In the genomic region with DNA sequence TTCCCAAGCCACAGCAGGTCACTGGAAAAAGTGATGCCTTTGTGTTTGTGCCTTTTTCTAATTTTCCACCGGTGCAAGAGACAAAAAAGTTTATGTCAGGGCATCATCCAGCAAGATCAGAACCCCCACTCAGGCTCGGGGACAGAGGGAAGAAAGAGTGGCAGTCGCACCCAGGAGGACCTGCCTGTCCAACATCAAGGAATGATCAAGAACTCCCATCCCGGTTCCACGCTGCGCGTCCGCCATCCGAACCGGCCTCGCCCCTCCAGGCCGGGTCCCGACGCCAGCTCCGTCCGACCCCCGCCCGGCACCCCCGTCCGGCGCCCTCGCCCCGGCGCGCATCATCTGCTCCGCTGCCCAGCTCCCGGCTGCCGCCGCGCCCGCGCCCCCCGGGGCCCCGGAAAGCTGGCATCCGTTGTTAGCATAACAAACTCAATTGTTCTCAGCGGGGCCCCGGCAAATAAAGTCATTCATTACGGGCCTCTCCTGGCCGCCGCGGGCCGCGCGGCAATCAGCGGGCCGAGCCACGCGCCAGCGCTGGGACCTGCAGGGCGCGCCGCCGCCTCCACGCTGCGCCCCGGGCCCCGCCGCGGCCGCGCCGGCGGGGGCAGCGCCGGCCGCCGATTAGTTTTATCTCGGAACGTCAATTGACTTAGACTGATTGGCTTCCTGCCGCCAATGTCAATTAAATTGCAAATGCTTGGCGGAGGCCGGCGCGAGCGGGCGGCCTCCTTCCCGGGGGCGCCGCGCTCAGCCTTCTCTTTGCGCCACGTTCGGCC, we compare ENCODE assay signal across 11 cellular contexts. TPM values are rescaled to one million over a fixed set of nuclear protein-coding genes. Genes with fewer than 3 reads are reported as not detected.
DNase-seq lines count a peak whose midpoint lies in the region; ATAC-seq and TF ChIP-seq lines count a peak whose summit lies in the region.
"Had no signal": no experiment of that assay in that cellular context is flagged by ENCODE, and none has a peak within 500 bp of the region (broad histone marks: within the 10 kb centered on the region; RNA-seq: fewer than 3 reads in every experiment).

No MANE protein-coding gene starts in this region.

- H3K9me3 Mint-ChIP-seq in neural progenitor cell = peaks cover under 1% of the 10 kb centered on the region

- H3K9ac ChIP-seq in HUES64 (ENCODE audit: low read depth, low read length) (no peak overlapping the region), neural progenitor cell (no peak overlapping the region)

- no peak for ATAC-seq in HG03378 (IDR thresholded peaks at IDR 0.05; ENCODE audit: unreplicated experiment)

- no peak overlapping the region for H3K27ac ChIP-seq in HUES64 (ENCODE audit: low read depth, low read length)
- H3K27ac ChIP-seq in ectodermal cell (ENCODE audit: insufficient read depth, low read depth, low read length, poor library complexity, severe bottlenecking) = no peak overlapping the region
- H3K27ac ChIP-seq in neural progenitor cell = no peak overlapping the region
- H3K27ac ChIP-seq in ascending aorta = no peak overlapping the region
- H3K27ac ChIP-seq: 22Rv1 had no signal

- WGBS in HUES64 = under 1% methylated on average over 83 of the region's 83 CpGs
- WGBS in ectodermal cell, 2 experiments = 1% methylated on average over 83 of the region's 83 CpGs

- TF ChIP-seq CTCF in neural progenitor cell (IDR thresholded peaks at IDR 0.05) (no peak), ascending aorta (IDR thresholded peaks at IDR 0.05) (no peak)

- H3K27me3 ChIP-seq in HUES64 (ENCODE audit: insufficient read depth, low read length) = peaks cover 95% of the 10 kb centered on the region
- H3K27me3 ChIP-seq in ectodermal cell (ENCODE audit: control insufficient read depth, insufficient read depth, low read length, poor library complexity, severe bottlenecking) = peaks cover 93% of the 10 kb centered on the region
- H3K27me3 ChIP-seq in neural progenitor cell = peaks cover 99% of the 10 kb centered on the region
- no peaks in the 10 kb centered on the region for H3K27me3 ChIP-seq in ascending aorta

- DNase-seq in DMS 273 (lab: John Stamatoyannopoulos, UW; ENCODE audit: unreplicated experiment) (peak; percentile 58), DMS 273 treated with DMSO at 0.1 percent for 48 hours (lab: John Stamatoyannopoulos, UW) (no peak), neural progenitor cell (ENCODE audit: low spot score) (peak; percentile 85), dermis blood vessel endothelial cell (no peak), ascending aorta (ENCODE audit: low spot score in 2 of 2) (no peak)
- DNase-seq: NCI-H2081 treated with DMSO at 0.1 percent for 48 hours had no signal

- peaks cover 38% of the 10 kb centered on the region for H3F3A ChIP-seq in neural progenitor cell (ENCODE audit: low read depth)

- H3K79me2 ChIP-seq in neural progenitor cell (ENCODE audit: low read depth) = no peaks in the 10 kb centered on the region

- H3K4me1 ChIP-seq in HUES64 (ENCODE audit: insufficient read depth, low read length) = peaks cover 18% of the 10 kb centered on the region
- peaks cover 14% of the 10 kb centered on the region for H3K4me1 ChIP-seq in ectodermal cell (ENCODE audit: control insufficient read depth, insufficient read depth, low read length)
- H3K4me1 ChIP-seq in neural progenitor cell = peaks cover 25% of the 10 kb centered on the region
- H3K4me1 ChIP-seq in ascending aorta = no peaks in the 10 kb centered on the region

- H3K4me3 ChIP-seq in HUES64 (ENCODE audit: low read length) (peak overlapping the region; percentile 45), ectodermal cell (ENCODE audit: insufficient read depth, low read depth, low read length) (peak overlapping the region; percentile 39), neural progenitor cell (peak overlapping the region; percentile 67), ascending aorta (no peak overlapping the region)

- H3K4me2 ChIP-seq in neural progenitor cell = peak overlapping the region; percentile 99

- peaks cover 13% of the 10 kb centered on the region for H3K36me3 Mint-ChIP-seq in neural progenitor cell

- H2AFZ ChIP-seq in neural progenitor cell (replicated peaks) = peak overlapping the region; percentile 64

- H3K27ac Mint-ChIP-seq in neural progenitor cell = no peak overlapping the region

- H3K27me3 Mint-ChIP-seq in neural progenitor cell (ENCODE audit: insufficient read depth, low read depth) = peaks cover 41% of the 10 kb centered on the region

- peaks cover 29% of the 10 kb centered on the region for H4K20me1 ChIP-seq in neural progenitor cell (ENCODE audit: low read depth)

- H3K9me3 ChIP-seq in HUES64 (ENCODE audit: insufficient read depth, low read depth, low read length) (no peaks in the 10 kb centered on the region), ectodermal cell (ENCODE audit: control insufficient read depth, low read length) (no peaks in the 10 kb centered on the region), neural progenitor cell (ENCODE audit: low read depth) (no peaks in the 10 kb centered on the region), ascending aorta (no peaks in the 10 kb centered on the region)

- H3K4me3 Mint-ChIP-seq in neural progenitor cell = peak overlapping the region; percentile 79

- peaks cover 32% of the 10 kb centered on the region for H3K4me1 Mint-ChIP-seq in neural progenitor cell

- intact Hi-C loops in ascending aorta (cut with DNase I) = no loop called here

- H3K36me3 ChIP-seq in HUES64 (ENCODE audit: insufficient read depth, low read length) (no peaks in the 10 kb centered on the region), ectodermal cell (ENCODE audit: control insufficient read depth, insufficient read depth, low read length) (no peaks in the 10 kb centered on the region), neural progenitor cell (no peaks in the 10 kb centered on the region), ascending aorta (no peaks in the 10 kb centered on the region)

RNA-seq across cellular contexts. Expression of a gene that starts 48.1 kb away (rescaled TPM):
- 1.6 TPM for polyA plus RNA-seq in HUES64 (2013, experiment 1 of 2)
- 3.3 TPM for polyA plus RNA-seq in HUES64 (2013, experiment 2 of 2)
- polyA plus RNA-seq in ectodermal cell (2013, experiment 1 of 4) = 0.31 TPM
- polyA plus RNA-seq in ectodermal cell (2013, experiment 2 of 4) = 0.27 TPM
- 0.16 TPM for polyA plus RNA-seq in ectodermal cell (2013, experiment 3 of 4)
- 0.08 TPM for polyA plus RNA-seq in ectodermal cell (2013, experiment 4 of 4)
- total RNA-seq in neural progenitor cell (ENCODE audit: low replicate concordance) = 0.06 TPM in 1 of 2 replicates, not detected in the other
- total RNA-seq in dermis blood vessel endothelial cell = not detected in 2 replicates
- total RNA-seq in ascending aorta = not detected
- total RNA-seq: HT-29 had no signal

Comparison
In these comparisons a context has a peak if more than half of its experiments do, and no peak if none do; other contexts are left out.
1. DNase-seq: peak in DMS 273 (single experiment) and neural progenitor cell (single experiment); none in DMS 273 treated with DMSO at 0.1 percent for 48 hours (single experiment), dermis blood vessel endothelial cell (single experiment) and ascending aorta (0 of 2).
2. H3K4me3 ChIP-seq: peak in HUES64 (single experiment), ectodermal cell (single experiment) and neural progenitor cell (single experiment); none in ascending aorta (0 of 2).